In the genomic region with DNA sequence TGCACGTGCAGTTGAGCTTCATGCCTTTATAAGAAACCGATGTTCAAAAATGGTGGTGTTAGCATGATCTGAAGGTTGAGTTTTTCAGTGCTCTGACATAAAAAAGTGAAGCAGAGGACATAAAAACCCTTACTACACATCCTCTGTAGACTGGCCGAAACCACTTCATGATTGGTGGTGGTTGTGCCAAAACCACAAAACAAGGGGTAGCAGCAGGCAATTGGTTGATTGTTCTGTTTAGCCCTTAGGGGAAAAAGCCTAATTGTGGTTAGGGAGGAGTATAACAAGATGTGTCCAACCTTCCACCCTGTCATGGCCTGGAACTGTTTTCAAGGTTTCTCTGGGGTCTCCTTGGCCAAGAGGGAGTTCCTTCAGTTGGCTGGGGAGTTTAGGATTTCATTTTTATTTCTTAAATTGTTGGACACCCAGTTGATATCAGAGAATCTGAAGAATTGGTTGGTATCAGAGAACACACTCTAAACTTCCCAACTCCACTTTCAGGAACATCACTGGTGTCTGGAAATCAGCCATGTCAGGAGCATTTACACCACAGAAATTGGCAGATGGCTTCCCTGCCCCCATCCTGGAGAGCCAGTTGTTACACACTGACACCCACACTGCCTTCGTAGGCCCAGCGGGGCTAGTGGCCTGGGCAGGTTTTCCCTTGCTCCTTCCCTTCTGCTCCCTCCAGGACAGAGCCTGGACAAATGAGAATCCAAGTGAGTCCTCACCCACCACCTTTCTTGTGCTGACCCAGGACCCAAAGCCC, we compare ENCODE assay signal across 1 cellular context.
TF ChIP-seq lines count a peak whose summit lies in the region.

No MANE protein-coding gene starts in this region.

TF ChIP-seq in GM12878, 131 proteins besides CTCF, POLR2A, EP300 and RAD21 (continued from another document):
- TF ChIP-seq MTA2 (IDR thresholded peaks at IDR 0.05; ENCODE audit: low read depth) (peak; percentile 61; the same call in 1 of the 2 replicates), RUNX3 (IDR thresholded peaks at IDR 0.05; ENCODE audit: low read length) (peak; percentile 91), BHLHE40 (IDR thresholded peaks at IDR 0.05; ENCODE audit: borderline replicate concordance in 1 of 2, low read depth in 2 of 2, low read length in 1 of 2) (peak in 1 of 2 experiments; percentile 39; a peak in 2 of 4 replicates), NR2C2 (IDR thresholded peaks at IDR 0.05; ENCODE audit: borderline replicate concordance, control insufficient read depth, insufficient read length, low read depth) (no peak), MYC (IDR thresholded peaks at IDR 0.05; ENCODE audit: insufficient read depth, insufficient read length, insufficient replicate concordance, low read length, severe bottlenecking) (no peak)
- TF ChIP-seq, protein P1, sequence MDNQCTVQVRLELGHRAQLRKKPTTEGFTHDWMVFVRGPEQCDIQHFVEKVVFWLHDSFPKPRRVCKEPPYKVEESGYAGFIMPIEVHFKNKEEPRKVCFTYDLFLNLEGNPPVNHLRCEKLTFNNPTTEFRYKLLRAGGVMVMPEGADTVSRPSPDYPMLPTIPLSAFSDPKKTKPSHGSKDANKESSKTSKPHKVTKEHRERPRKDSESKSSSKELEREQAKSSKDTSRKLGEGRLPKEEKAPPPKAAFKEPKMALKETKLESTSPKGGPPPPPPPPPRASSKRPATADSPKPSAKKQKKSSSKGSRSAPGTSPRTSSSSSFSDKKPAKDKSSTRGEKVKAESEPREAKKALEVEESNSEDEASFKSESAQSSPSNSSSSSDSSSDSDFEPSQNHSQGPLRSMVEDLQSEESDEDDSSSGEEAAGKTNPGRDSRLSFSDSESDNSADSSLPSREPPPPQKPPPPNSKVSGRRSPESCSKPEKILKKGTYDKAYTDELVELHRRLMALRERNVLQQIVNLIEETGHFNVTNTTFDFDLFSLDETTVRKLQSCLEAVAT (IDR thresholded peaks at IDR 0.05): 0 out of 2 replicates have a peak, but pooled peaks have one; percentile 33
